ENCODE assay signal across 1 cellular context in the genomic region with DNA sequence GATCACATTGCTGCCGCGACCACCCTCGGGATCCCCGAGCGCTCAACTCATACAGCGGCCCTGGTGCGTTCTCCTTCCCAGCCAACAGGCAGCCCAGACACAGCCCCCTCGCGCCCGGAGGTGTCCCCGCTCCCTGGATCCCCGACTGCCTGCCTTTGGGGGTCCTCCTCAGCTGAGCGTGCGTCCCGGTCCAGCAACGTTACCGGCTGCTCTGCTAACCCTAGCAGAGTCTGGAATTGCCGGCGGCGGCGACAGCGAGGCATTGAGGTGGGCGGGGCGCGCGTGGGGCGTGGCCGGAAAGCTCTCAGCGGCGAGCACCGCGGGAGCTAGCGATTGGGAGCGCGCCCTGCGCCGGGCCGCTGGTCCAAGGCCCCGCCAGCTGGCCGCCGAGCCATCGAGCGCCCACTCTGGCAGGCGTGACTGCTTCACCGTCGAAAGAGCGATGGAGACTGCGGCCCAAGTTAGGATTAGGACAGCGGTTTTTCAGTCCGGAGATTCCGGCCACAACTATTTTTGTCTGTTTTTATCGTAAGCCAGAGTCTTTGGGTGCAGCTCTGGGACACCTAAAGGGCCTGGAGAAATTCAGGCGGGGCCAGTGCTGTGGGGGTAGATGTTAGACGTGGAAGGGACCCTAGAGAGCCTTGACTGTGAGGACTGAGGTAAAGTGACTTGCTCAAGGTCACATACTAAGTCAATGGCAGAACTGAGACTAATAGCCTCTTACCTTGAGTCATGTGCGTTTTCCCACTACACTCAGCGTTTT.
TF ChIP-seq lines count a peak whose summit lies in the region.

A gene (minus strand): TSS at position 232 of the 763 bp plus-strand sequence. CDS start 17,575 bp downstream, outside the sequence.

TF ChIP-seq in HepG2, 621 proteins besides CTCF, POLR2A, EP300 and RAD21 (continued from another document and continues in another):
- TF ChIP-seq, protein P1, sequence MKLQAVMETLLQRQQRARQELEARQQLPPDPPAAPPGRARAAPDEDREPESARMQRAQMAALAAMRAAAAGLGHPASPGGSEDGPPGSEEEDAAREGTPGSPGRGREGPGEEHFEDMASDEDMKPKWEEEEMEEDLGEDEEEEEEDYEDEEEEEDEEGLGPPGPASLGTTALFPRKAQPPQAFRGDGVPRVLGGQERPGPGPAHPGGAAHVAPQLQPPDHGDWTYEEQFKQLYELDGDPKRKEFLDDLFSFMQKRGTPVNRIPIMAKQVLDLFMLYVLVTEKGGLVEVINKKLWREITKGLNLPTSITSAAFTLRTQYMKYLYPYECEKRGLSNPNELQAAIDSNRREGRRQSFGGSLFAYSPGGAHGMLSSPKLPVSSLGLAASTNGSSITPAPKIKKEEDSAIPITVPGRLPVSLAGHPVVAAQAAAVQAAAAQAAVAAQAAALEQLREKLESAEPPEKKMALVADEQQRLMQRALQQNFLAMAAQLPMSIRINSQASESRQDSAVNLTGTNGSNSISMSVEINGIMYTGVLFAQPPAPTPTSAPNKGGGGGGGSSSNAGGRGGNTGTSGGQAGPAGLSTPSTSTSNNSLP (IDR thresholded peaks at IDR 0.05; ENCODE audit: low read depth, low read length), result peak; percentile 90; the same call in 1 of the 2 replicates
- TF ChIP-seq ZNF337 (CRISPR knock-in tag; IDR thresholded peaks at IDR 0.05; ENCODE audit: borderline replicate concordance, low read depth), result peak; percentile 97; the same call in 1 of the 2 replicates
- peak; percentile 97 for TF ChIP-seq ZNF737 (CRISPR knock-in tag; IDR thresholded peaks at IDR 0.05; ENCODE audit: borderline replicate concordance)
- no peak for TF ChIP-seq SMARCE1 (IDR thresholded peaks at IDR 0.05; ENCODE audit: borderline replicate concordance)
- TF ChIP-seq POLR2G (IDR thresholded peaks at IDR 0.05; ENCODE audit: low read depth, low read length), result peak; percentile 100
- no peak for TF ChIP-seq ZNF282 (IDR thresholded peaks at IDR 0.05; ENCODE audit: partially characterized antibody)
- TF ChIP-seq MZF1 (CRISPR knock-in tag; IDR thresholded peaks at IDR 0.05; ENCODE audit: borderline replicate concordance), result peak; percentile 73; the same call in 1 of the 2 replicates
- peak; percentile 4; the same call in 1 of the 2 replicates for TF ChIP-seq CREM (IDR thresholded peaks at IDR 0.05)
- TF ChIP-seq CREM (CRISPR knock-in tag; IDR thresholded peaks at IDR 0.05), result no peak
- peak; percentile 91 for TF ChIP-seq CHCHD3 (CRISPR knock-in tag; IDR thresholded peaks at IDR 0.05)
- TF ChIP-seq HES4 (CRISPR knock-in tag; IDR thresholded peaks at IDR 0.05; ENCODE audit: borderline replicate concordance), result 0 out of 2 replicates have a peak, but pooled peaks have one; percentile 26
- TF ChIP-seq, protein P2, sequence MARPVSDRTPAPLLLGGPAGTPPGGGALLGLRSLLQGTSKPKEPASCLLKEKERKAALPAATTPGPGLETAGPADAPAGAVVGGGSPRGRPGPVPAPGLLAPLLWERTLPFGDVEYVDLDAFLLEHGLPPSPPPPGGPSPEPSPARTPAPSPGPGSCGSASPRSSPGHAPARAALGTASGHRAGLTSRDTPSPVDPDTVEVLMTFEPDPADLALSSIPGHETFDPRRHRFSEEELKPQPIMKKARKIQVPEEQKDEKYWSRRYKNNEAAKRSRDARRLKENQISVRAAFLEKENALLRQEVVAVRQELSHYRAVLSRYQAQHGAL (CRISPR knock-in tag; IDR thresholded peaks at IDR 0.05; ENCODE audit: not compliant biosample characterization), result peak; percentile 59
- TF ChIP-seq ZNF768 (CRISPR knock-in tag; IDR thresholded peaks at IDR 0.05), result peak; percentile 92
- TF ChIP-seq SCMH1 (CRISPR knock-in tag; IDR thresholded peaks at IDR 0.05; ENCODE audit: borderline replicate concordance), result no peak
- TF ChIP-seq, protein P3, sequence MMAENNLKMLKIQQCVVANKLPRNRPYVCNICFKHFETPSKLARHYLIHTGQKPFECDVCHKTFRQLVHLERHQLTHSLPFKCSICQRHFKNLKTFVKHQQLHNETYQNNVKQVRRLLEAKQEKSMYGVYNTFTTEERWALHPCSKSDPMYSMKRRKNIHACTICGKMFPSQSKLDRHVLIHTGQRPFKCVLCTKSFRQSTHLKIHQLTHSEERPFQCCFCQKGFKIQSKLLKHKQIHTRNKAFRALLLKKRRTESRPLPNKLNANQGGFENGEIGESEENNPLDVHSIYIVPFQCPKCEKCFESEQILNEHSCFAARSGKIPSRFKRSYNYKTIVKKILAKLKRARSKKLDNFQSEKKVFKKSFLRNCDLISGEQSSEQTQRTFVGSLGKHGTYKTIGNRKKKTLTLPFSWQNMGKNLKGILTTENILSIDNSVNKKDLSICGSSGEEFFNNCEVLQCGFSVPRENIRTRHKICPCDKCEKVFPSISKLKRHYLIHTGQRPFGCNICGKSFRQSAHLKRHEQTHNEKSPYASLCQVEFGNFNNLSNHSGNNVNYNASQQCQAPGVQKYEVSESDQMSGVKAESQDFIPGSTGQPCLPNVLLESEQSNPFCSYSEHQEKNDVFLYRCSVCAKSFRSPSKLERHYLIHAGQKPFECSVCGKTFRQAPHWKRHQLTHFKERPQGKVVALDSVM (CRISPR knock-in tag; IDR thresholded peaks at IDR 0.05), result peak; percentile 87
- TF ChIP-seq ZNF138 (CRISPR knock-in tag; IDR thresholded peaks at IDR 0.05; ENCODE audit: low read depth), result peak; percentile 96
- TF ChIP-seq, protein P4, sequence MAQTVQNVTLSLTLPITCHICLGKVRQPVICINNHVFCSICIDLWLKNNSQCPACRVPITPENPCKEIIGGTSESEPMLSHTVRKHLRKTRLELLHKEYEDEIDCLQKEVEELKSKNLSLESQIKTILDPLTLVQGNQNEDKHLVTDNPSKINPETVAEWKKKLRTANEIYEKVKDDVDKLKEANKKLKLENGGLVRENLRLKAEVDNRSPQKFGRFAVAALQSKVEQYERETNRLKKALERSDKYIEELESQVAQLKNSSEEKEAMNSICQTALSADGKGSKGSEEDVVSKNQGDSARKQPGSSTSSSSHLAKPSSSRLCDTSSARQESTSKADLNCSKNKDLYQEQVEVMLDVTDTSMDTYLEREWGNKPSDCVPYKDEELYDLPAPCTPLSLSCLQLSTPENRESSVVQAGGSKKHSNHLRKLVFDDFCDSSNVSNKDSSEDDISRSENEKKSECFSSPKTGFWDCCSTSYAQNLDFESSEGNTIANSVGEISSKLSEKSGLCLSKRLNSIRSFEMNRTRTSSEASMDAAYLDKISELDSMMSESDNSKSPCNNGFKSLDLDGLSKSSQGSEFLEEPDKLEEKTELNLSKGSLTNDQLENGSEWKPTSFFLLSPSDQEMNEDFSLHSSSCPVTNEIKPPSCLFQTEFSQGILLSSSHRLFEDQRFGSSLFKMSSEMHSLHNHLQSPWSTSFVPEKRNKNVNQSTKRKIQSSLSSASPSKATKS (CRISPR knock-in tag; IDR thresholded peaks at IDR 0.05), result no peak
- TF ChIP-seq, protein P5, sequence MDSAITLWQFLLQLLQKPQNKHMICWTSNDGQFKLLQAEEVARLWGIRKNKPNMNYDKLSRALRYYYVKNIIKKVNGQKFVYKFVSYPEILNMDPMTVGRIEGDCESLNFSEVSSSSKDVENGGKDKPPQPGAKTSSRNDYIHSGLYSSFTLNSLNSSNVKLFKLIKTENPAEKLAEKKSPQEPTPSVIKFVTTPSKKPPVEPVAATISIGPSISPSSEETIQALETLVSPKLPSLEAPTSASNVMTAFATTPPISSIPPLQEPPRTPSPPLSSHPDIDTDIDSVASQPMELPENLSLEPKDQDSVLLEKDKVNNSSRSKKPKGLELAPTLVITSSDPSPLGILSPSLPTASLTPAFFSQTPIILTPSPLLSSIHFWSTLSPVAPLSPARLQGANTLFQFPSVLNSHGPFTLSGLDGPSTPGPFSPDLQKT (CRISPR knock-in tag; IDR thresholded peaks at IDR 0.05; ENCODE audit: borderline replicate concordance), result peak; percentile 83
- TF ChIP-seq HNRNPH1 (optimal IDR thresholded peaks at IDR 0.05; ENCODE audit: low read depth, low read length), result no peak
- no peak for TF ChIP-seq ZNF572 (CRISPR knock-in tag; IDR thresholded peaks at IDR 0.05)
- TF ChIP-seq SP2 (CRISPR knock-in tag; IDR thresholded peaks at IDR 0.05), result peak; percentile 81
- TF ChIP-seq, protein P6, sequence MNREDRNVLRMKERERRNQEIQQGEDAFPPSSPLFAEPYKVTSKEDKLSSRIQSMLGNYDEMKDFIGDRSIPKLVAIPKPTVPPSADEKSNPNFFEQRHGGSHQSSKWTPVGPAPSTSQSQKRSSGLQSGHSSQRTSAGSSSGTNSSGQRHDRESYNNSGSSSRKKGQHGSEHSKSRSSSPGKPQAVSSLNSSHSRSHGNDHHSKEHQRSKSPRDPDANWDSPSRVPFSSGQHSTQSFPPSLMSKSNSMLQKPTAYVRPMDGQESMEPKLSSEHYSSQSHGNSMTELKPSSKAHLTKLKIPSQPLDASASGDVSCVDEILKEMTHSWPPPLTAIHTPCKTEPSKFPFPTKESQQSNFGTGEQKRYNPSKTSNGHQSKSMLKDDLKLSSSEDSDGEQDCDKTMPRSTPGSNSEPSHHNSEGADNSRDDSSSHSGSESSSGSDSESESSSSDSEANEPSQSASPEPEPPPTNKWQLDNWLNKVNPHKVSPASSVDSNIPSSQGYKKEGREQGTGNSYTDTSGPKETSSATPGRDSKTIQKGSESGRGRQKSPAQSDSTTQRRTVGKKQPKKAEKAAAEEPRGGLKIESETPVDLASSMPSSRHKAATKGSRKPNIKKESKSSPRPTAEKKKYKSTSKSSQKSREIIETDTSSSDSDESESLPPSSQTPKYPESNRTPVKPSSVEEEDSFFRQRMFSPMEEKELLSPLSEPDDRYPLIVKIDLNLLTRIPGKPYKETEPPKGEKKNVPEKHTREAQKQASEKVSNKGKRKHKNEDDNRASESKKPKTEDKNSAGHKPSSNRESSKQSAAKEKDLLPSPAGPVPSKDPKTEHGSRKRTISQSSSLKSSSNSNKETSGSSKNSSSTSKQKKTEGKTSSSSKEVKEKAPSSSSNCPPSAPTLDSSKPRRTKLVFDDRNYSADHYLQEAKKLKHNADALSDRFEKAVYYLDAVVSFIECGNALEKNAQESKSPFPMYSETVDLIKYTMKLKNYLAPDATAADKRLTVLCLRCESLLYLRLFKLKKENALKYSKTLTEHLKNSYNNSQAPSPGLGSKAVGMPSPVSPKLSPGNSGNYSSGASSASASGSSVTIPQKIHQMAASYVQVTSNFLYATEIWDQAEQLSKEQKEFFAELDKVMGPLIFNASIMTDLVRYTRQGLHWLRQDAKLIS (CRISPR knock-in tag; IDR thresholded peaks at IDR 0.05), result peak; percentile 70
- TF ChIP-seq, protein P7, sequence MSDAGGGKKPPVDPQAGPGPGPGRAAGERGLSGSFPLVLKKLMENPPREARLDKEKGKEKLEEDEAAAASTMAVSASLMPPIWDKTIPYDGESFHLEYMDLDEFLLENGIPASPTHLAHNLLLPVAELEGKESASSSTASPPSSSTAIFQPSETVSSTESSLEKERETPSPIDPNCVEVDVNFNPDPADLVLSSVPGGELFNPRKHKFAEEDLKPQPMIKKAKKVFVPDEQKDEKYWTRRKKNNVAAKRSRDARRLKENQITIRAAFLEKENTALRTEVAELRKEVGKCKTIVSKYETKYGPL (CRISPR knock-in tag; IDR thresholded peaks at IDR 0.05), result no peak; the same call in 1 of the 2 replicates
- TF ChIP-seq, protein P8, sequence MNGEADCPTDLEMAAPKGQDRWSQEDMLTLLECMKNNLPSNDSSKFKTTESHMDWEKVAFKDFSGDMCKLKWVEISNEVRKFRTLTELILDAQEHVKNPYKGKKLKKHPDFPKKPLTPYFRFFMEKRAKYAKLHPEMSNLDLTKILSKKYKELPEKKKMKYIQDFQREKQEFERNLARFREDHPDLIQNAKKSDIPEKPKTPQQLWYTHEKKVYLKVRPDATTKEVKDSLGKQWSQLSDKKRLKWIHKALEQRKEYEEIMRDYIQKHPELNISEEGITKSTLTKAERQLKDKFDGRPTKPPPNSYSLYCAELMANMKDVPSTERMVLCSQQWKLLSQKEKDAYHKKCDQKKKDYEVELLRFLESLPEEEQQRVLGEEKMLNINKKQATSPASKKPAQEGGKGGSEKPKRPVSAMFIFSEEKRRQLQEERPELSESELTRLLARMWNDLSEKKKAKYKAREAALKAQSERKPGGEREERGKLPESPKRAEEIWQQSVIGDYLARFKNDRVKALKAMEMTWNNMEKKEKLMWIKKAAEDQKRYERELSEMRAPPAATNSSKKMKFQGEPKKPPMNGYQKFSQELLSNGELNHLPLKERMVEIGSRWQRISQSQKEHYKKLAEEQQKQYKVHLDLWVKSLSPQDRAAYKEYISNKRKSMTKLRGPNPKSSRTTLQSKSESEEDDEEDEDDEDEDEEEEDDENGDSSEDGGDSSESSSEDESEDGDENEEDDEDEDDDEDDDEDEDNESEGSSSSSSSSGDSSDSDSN (CRISPR knock-in tag; IDR thresholded peaks at IDR 0.05), result peak; percentile 99
- peak; percentile 92 for TF ChIP-seq KDM3A (CRISPR knock-in tag; IDR thresholded peaks at IDR 0.05; ENCODE audit: low read depth)
- TF ChIP-seq ZSCAN20 (CRISPR knock-in tag; IDR thresholded peaks at IDR 0.05; ENCODE audit: borderline replicate concordance), result no peak; the same call in 1 of the 2 replicates
- peak; percentile 91 for TF ChIP-seq NFYB (CRISPR knock-in tag; IDR thresholded peaks at IDR 0.05)
- TF ChIP-seq SOX6 (IDR thresholded peaks at IDR 0.05), result no peak
- peak; percentile 78; the same call in 1 of the 2 replicates for TF ChIP-seq SOX6 (CRISPR knock-in tag; IDR thresholded peaks at IDR 0.05)
- peak; percentile 87 for TF ChIP-seq TBP (CRISPR knock-in tag; IDR thresholded peaks at IDR 0.05)
- no peak for TF ChIP-seq LCORL (IDR thresholded peaks at IDR 0.05)
- TF ChIP-seq LCORL (CRISPR knock-in tag; IDR thresholded peaks at IDR 0.05), result peak; percentile 96
- TF ChIP-seq MEIS2 (CRISPR knock-in tag; IDR thresholded peaks at IDR 0.05), result peak; percentile 93
- TF ChIP-seq TGIF2 (CRISPR knock-in tag; IDR thresholded peaks at IDR 0.05), result peak; percentile 96
- no peak for TF ChIP-seq RAD51 (IDR thresholded peaks at IDR 0.05; ENCODE audit: borderline replicate concordance)
- peak; percentile 95 for TF ChIP-seq SKI (IDR thresholded peaks at IDR 0.05; ENCODE audit: partially characterized antibody)
- TF ChIP-seq, protein P9, sequence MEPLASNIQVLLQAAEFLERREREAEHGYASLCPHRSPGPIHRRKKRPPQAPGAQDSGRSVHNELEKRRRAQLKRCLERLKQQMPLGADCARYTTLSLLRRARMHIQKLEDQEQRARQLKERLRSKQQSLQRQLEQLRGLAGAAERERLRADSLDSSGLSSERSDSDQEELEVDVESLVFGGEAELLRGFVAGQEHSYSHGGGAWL (CRISPR knock-in tag; IDR thresholded peaks at IDR 0.05), result peak; percentile 99
- TF ChIP-seq RELA (CRISPR knock-in tag; IDR thresholded peaks at IDR 0.05), result peak; percentile 94
- peak; percentile 99 for TF ChIP-seq GATA4 (IDR thresholded peaks at IDR 0.05; ENCODE audit: borderline replicate concordance, low read depth)
- peak; percentile 99 for TF ChIP-seq ZSCAN31 (CRISPR knock-in tag; IDR thresholded peaks at IDR 0.05; ENCODE audit: low read depth)
- TF ChIP-seq HNF4G (IDR thresholded peaks at IDR 0.05; ENCODE audit: borderline replicate concordance, low read depth, low read length), result peak; percentile 59; the same call in 1 of the 2 replicates
- peak; percentile 92 for TF ChIP-seq HNF4G (CRISPR knock-in tag; IDR thresholded peaks at IDR 0.05; ENCODE audit: borderline replicate concordance, low read depth)
- no peak for TF ChIP-seq SETDB1 (CRISPR knock-in tag; IDR thresholded peaks at IDR 0.05; ENCODE audit: borderline replicate concordance)
- TF ChIP-seq HCFC1 (IDR thresholded peaks at IDR 0.05; ENCODE audit: low read depth, low read length), result peak; percentile 80
- TF ChIP-seq MAZ (IDR thresholded peaks at IDR 0.05; ENCODE audit: borderline replicate concordance, low read depth, low read length), result peak; percentile 92
- TF ChIP-seq MAZ (CRISPR knock-in tag; IDR thresholded peaks at IDR 0.05; ENCODE audit: low read depth), result peak; percentile 99
- peak; percentile 94 for TF ChIP-seq ZNF136 (CRISPR knock-in tag; IDR thresholded peaks at IDR 0.05; ENCODE audit: low read depth)
- TF ChIP-seq ZNF660 (CRISPR knock-in tag; IDR thresholded peaks at IDR 0.05; ENCODE audit: borderline replicate concordance, low read depth), result no peak
